In the genomic region with DNA sequence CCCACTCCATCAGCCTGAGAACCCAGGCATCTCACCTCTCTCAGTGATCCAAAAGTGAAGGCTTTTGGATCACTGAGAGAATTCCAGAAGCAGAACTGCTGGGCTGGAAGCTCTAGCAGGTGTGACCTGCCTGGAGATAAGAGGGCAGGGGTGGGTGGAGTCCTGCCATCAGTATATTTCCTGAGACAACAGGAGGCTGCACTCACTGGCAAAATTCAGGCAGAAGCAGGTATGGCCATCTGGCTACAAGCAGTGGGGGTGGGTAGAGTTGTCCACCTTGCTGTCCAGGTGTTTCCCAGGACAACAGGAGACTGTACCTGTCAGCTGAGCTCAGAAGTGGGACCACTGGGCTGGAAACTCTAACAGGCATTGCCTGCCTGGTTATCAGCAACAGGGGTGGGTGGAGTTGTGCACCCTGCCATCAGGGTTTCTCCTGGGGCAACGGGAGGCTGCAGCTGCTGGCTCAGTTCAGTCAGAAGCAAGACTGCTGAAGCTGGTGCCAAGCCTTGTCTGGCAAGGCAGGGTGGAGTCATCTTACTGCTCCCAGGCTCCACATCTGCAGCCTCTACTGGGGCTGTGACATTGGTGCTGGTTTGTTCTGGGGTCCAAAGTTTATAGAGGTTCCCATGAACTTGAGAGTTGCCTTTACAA, we compare ENCODE assay signal across 17 cellular contexts. TPM values are rescaled to one million over a fixed set of nuclear protein-coding genes. Genes with fewer than 3 reads are reported as not detected.
"Had no signal": no experiment of that assay in that cellular context is flagged by ENCODE, and none has a peak within 500 bp of the region (broad histone marks: within the 10 kb centered on the region; RNA-seq: fewer than 3 reads in every experiment).

No MANE protein-coding gene starts in this region.

- H3K4me3 Mint-ChIP-seq: activated B cell treated with CpG ODN at 0.5 μM for 24 hours; activated CD4-positive, alpha-beta T cell treated with anti-CD3 and anti-CD28 coated beads, Interleukin-2, amount 10 ng/mL, durations not matched to agents 24 days and 14 days; activated naive CD4-positive, alpha-beta T cell treated with anti-CD3 and anti-CD28 coated beads for 36 hours; activated T-helper 1 cell treated with anti-CD3 and anti-CD28 coated beads, Interleukin-12 subunit alpha, Interleukin-12 subunit beta, Interleukin-2, Interleukin-4 antibody, amounts not matched to agents 30 ng/mL and 10 ng/mL and 1 ng/mL, durations not matched to agents 14 hours and 24 hours and 36 hours; central memory CD8-positive, alpha-beta T cell; stimulated activated naive B cell treated with anti-CD40 and anti-IgM and Interleukin-4, amounts not matched to agents 10 μg/mL and 1 μg/mL and 100 μg/mL, for 72 hours; T-helper 17 cell had no signal

- DNase-seq: activated B cell treated with CpG ODN at 0.5 μM for 24 hours; activated CD4-positive, alpha-beta T cell treated with anti-CD3 and anti-CD28 coated beads, Interleukin-2, amount 10 ng/mL, durations not matched to agents 24 days and 14 days; activated naive CD4-positive, alpha-beta T cell treated with anti-CD3 and anti-CD28 coated beads for 36 hours; cortex of kidney; effector memory CD4-positive, alpha-beta T cell; lower lobe of right lung; midbrain; naive B cell; right cardiac atrium; stimulated activated CD4-positive, alpha-beta T cell treated with anti-CD3 and anti-CD28 coated beads, Interleukin-2, amount 100 ng/mL, for 24 hours; stimulated activated naive B cell treated with anti-CD40 and anti-IgM and Interleukin-4, amounts not matched to agents 10 μg/mL and 1 μg/mL and 100 μg/mL, for 72 hours; T-helper 17 cell; transverse colon had no signal

- H3K36me3 Mint-ChIP-seq: naive B cell; stimulated activated naive B cell treated with anti-CD40 and anti-IgM and Interleukin-4, amounts not matched to agents 10 μg/mL and 1 μg/mL and 100 μg/mL, for 72 hours had no signal

- H3K9me3 Mint-ChIP-seq: activated B cell treated with CpG ODN at 0.5 μM for 24 hours; activated CD4-positive, alpha-beta T cell treated with anti-CD3 and anti-CD28 coated beads, Interleukin-2, amount 10 ng/mL, durations not matched to agents 24 days and 14 days; activated naive CD4-positive, alpha-beta T cell treated with anti-CD3 and anti-CD28 coated beads for 36 hours; activated T-helper 1 cell treated with anti-CD3 and anti-CD28 coated beads, Interleukin-12 subunit alpha, Interleukin-12 subunit beta, Interleukin-2, Interleukin-4 antibody, amounts not matched to agents 30 ng/mL and 10 ng/mL and 1 ng/mL, durations not matched to agents 14 hours and 24 hours and 36 hours; central memory CD8-positive, alpha-beta T cell had no signal

- H3K9me3 ChIP-seq: lower lobe of right lung, neutrophil, transverse colon had no signal

- H3K27ac ChIP-seq: epithelial cell of prostate, lower lobe of right lung, neutrophil, transverse colon had no signal

- H3K4me1 ChIP-seq: lower lobe of right lung, transverse colon had no signal

- H3K27me3 ChIP-seq: transverse colon had no signal

- H3K4me3 ChIP-seq: lower lobe of right lung, transverse colon had no signal

- H3K36me3 ChIP-seq: lower lobe of right lung, neutrophil, transverse colon had no signal

- H3K27ac Mint-ChIP-seq: activated B cell treated with CpG ODN at 0.5 μM for 24 hours; activated CD4-positive, alpha-beta T cell treated with anti-CD3 and anti-CD28 coated beads, Interleukin-2, amount 10 ng/mL, durations not matched to agents 24 days and 14 days; activated naive CD4-positive, alpha-beta T cell treated with anti-CD3 and anti-CD28 coated beads for 36 hours; activated T-helper 1 cell treated with anti-CD3 and anti-CD28 coated beads, Interleukin-12 subunit alpha, Interleukin-12 subunit beta, Interleukin-2, Interleukin-4 antibody, amounts not matched to agents 30 ng/mL and 10 ng/mL and 1 ng/mL, durations not matched to agents 14 hours and 24 hours and 36 hours; stimulated activated naive B cell treated with anti-CD40 and anti-IgM and Interleukin-4, amounts not matched to agents 10 μg/mL and 1 μg/mL and 100 μg/mL, for 72 hours; T-helper 17 cell had no signal

- H3K4me1 Mint-ChIP-seq: activated B cell treated with CpG ODN at 0.5 μM for 24 hours; activated CD4-positive, alpha-beta T cell treated with anti-CD3 and anti-CD28 coated beads, Interleukin-2, amount 10 ng/mL, durations not matched to agents 24 days and 14 days; central memory CD8-positive, alpha-beta T cell; naive B cell; stimulated activated naive B cell treated with anti-CD40 and anti-IgM and Interleukin-4, amounts not matched to agents 10 μg/mL and 1 μg/mL and 100 μg/mL, for 72 hours had no signal

RNA-seq across cellular contexts. Expression of a gene that starts 47.2 kb away (rescaled TPM):
- total RNA-seq: activated CD4-positive, alpha-beta T cell treated with anti-CD3 and anti-CD28 coated beads, Interleukin-2, amount 10 ng/mL, durations not matched to agents 24 days and 14 days; activated naive CD4-positive, alpha-beta T cell treated with anti-CD3 and anti-CD28 coated beads for 36 hours; activated T-helper 1 cell treated with anti-CD3 and anti-CD28 coated beads, Interleukin-12 subunit alpha, Interleukin-12 subunit beta, Interleukin-2, Interleukin-4 antibody, amounts not matched to agents 30 ng/mL and 10 ng/mL and 1 ng/mL, durations not matched to agents 14 hours and 24 hours and 36 hours; T-helper 17 cell; transverse colon had no signal
